Comparison of ENCODE assay signal across 1 cellular context in the genomic region with DNA sequence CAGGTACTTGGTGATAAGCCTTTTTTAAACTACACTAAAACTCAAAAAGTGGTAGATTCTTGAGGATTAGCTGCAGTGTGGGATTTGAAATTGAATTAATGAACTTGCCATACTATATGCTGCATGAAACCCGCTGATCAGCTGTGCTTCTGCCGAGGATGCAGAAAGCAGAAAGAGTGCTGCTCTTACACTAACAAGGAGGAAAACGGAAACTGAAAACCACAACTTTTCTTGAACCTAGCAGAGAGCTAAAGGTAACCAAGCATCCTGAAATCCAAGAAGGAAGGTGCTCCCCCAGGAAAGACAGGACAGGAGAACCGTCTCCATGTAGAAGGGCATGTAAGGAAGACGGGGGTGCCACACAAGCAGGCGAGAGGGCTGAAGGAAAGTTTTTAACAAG.
TF ChIP-seq lines count a peak whose summit lies in the region.

No MANE protein-coding gene starts in this region.

TF ChIP-seq in H1, 55 proteins besides CTCF, POLR2A, EP300 and RAD21:
- no peak for TF ChIP-seq SAP30 (IDR thresholded peaks at IDR 0.05; ENCODE audit: insufficient read depth, insufficient replicate concordance, low read length)
- TF ChIP-seq TEAD4 (IDR thresholded peaks at IDR 0.05; ENCODE audit: low read depth, low read length), result no peak
- TF ChIP-seq, protein P1, sequence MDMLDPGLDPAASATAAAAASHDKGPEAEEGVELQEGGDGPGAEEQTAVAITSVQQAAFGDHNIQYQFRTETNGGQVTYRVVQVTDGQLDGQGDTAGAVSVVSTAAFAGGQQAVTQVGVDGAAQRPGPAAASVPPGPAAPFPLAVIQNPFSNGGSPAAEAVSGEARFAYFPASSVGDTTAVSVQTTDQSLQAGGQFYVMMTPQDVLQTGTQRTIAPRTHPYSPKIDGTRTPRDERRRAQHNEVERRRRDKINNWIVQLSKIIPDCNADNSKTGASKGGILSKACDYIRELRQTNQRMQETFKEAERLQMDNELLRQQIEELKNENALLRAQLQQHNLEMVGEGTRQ (IDR thresholded peaks at IDR 0.05; ENCODE audit: low read length), result no peak
- no peak for TF ChIP-seq TAF7 (optimal IDR thresholded peaks at IDR 0.05; ENCODE audit: borderline replicate concordance, low read depth, low read length)
- no peak for TF ChIP-seq RBBP5 (IDR thresholded peaks at IDR 0.05; ENCODE audit: borderline replicate concordance, low read depth, low read length)
- TF ChIP-seq CHD2 (IDR thresholded peaks at IDR 0.05; ENCODE audit: low read length), result no peak
- no peak for TF ChIP-seq HDAC2 (IDR thresholded peaks at IDR 0.05; ENCODE audit: borderline replicate concordance in 1 of 2, low read depth in 2 of 2, low read length in 2 of 2)
- TF ChIP-seq KDM1A (IDR thresholded peaks at IDR 0.05; ENCODE audit: borderline replicate concordance, low read length), result no peak
- no peak for TF ChIP-seq CEBPB (IDR thresholded peaks at IDR 0.05; ENCODE audit: low read depth, low read length)
- TF ChIP-seq PHF8 (conservative IDR thresholded peaks at IDR 0.05; ENCODE audit: low read depth, low read length), result no peak
- no peak for TF ChIP-seq CBX8 (IDR thresholded peaks at IDR 0.05; ENCODE audit: borderline replicate concordance, low read depth, low read length)
- TF ChIP-seq EZH2 (IDR thresholded peaks at IDR 0.05; ENCODE audit: low read depth, low read length, severe bottlenecking), result no peak
- TF ChIP-seq, protein P2, sequence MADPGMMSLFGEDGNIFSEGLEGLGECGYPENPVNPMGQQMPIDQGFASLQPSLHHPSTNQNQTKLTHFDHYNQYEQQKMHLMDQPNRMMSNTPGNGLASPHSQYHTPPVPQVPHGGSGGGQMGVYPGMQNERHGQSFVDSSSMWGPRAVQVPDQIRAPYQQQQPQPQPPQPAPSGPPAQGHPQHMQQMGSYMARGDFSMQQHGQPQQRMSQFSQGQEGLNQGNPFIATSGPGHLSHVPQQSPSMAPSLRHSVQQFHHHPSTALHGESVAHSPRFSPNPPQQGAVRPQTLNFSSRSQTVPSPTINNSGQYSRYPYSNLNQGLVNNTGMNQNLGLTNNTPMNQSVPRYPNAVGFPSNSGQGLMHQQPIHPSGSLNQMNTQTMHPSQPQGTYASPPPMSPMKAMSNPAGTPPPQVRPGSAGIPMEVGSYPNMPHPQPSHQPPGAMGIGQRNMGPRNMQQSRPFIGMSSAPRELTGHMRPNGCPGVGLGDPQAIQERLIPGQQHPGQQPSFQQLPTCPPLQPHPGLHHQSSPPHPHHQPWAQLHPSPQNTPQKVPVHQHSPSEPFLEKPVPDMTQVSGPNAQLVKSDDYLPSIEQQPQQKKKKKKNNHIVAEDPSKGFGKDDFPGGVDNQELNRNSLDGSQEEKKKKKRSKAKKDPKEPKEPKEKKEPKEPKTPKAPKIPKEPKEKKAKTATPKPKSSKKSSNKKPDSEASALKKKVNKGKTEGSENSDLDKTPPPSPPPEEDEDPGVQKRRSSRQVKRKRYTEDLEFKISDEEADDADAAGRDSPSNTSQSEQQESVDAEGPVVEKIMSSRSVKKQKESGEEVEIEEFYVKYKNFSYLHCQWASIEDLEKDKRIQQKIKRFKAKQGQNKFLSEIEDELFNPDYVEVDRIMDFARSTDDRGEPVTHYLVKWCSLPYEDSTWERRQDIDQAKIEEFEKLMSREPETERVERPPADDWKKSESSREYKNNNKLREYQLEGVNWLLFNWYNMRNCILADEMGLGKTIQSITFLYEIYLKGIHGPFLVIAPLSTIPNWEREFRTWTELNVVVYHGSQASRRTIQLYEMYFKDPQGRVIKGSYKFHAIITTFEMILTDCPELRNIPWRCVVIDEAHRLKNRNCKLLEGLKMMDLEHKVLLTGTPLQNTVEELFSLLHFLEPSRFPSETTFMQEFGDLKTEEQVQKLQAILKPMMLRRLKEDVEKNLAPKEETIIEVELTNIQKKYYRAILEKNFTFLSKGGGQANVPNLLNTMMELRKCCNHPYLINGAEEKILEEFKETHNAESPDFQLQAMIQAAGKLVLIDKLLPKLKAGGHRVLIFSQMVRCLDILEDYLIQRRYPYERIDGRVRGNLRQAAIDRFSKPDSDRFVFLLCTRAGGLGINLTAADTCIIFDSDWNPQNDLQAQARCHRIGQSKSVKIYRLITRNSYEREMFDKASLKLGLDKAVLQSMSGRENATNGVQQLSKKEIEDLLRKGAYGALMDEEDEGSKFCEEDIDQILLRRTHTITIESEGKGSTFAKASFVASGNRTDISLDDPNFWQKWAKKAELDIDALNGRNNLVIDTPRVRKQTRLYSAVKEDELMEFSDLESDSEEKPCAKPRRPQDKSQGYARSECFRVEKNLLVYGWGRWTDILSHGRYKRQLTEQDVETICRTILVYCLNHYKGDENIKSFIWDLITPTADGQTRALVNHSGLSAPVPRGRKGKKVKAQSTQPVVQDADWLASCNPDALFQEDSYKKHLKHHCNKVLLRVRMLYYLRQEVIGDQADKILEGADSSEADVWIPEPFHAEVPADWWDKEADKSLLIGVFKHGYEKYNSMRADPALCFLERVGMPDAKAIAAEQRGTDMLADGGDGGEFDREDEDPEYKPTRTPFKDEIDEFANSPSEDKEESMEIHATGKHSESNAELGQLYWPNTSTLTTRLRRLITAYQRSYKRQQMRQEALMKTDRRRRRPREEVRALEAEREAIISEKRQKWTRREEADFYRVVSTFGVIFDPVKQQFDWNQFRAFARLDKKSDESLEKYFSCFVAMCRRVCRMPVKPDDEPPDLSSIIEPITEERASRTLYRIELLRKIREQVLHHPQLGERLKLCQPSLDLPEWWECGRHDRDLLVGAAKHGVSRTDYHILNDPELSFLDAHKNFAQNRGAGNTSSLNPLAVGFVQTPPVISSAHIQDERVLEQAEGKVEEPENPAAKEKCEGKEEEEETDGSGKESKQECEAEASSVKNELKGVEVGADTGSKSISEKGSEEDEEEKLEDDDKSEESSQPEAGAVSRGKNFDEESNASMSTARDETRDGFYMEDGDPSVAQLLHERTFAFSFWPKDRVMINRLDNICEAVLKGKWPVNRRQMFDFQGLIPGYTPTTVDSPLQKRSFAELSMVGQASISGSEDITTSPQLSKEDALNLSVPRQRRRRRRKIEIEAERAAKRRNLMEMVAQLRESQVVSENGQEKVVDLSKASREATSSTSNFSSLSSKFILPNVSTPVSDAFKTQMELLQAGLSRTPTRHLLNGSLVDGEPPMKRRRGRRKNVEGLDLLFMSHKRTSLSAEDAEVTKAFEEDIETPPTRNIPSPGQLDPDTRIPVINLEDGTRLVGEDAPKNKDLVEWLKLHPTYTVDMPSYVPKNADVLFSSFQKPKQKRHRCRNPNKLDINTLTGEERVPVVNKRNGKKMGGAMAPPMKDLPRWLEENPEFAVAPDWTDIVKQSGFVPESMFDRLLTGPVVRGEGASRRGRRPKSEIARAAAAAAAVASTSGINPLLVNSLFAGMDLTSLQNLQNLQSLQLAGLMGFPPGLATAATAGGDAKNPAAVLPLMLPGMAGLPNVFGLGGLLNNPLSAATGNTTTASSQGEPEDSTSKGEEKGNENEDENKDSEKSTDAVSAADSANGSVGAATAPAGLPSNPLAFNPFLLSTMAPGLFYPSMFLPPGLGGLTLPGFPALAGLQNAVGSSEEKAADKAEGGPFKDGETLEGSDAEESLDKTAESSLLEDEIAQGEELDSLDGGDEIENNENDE (IDR thresholded peaks at IDR 0.05; ENCODE audit: insufficient replicate concordance, low read length), result no peak
